Comparison of ENCODE assay signal across 1 cellular context in the genomic region with DNA sequence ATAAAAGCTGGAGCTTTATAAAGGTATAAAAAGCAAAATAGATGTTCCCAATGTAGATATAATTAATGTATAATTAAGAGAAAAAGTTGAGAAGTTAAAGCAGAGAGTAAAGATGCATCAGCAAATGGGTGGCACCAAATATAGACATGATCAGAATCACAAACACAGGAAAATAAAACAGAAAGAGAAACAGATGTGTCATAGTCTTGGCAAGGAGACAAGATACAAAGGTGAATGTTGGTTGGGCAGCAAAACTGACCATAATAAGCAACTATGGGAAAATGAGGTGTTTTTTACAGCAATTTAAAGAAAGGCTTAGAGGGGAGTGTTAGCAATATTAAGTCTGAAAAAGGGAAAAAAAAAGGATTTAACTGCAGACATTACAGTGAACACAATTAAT.
TF ChIP-seq lines count a peak whose summit lies in the region.

No MANE protein-coding gene starts in this region.

TF ChIP-seq in IMR-90, 13 proteins besides CTCF, POLR2A, EP300 and RAD21:
- TF ChIP-seq MXI1 (IDR thresholded peaks at IDR 0.05; ENCODE audit: borderline replicate concordance, low read depth, low read length) (no peak), CEBPB (IDR thresholded peaks at IDR 0.05; ENCODE audit: low read depth, low read length) (no peak), MAZ (IDR thresholded peaks at IDR 0.05; ENCODE audit: borderline replicate concordance, low read depth, low read length) (no peak), NFE2L2 (IDR thresholded peaks at IDR 0.05; ENCODE audit: low read depth, low read length) (no peak)
- TF ChIP-seq, protein P1, sequence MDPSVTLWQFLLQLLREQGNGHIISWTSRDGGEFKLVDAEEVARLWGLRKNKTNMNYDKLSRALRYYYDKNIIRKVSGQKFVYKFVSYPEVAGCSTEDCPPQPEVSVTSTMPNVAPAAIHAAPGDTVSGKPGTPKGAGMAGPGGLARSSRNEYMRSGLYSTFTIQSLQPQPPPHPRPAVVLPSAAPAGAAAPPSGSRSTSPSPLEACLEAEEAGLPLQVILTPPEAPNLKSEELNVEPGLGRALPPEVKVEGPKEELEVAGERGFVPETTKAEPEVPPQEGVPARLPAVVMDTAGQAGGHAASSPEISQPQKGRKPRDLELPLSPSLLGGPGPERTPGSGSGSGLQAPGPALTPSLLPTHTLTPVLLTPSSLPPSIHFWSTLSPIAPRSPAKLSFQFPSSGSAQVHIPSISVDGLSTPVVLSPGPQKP (IDR thresholded peaks at IDR 0.05; ENCODE audit: borderline replicate concordance, low read depth, low read length) = no peak
